Comparison of ENCODE assay signal across 6 cellular contexts in the genomic region with DNA sequence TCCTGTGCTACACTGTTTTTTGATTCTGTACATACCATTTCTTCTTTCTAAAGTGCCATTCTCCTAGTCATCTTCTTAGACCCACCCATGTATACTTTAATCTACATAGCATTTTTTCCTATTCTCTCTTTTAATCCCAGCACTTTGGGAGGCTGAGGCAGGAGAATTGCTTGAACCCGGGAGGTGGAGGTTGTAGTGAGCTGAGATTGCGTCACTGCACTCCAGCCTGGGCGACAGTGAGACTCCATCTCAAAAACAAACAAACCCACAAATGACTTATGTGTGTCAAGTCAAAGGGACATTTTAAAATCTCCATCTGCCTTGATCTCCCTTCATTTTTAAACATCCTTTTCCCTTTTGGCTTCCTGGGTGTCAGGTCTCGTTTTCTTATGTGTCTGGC. TPM values are rescaled to one million over a fixed set of nuclear protein-coding genes. Genes with fewer than 3 reads are reported as not detected.
DNase-seq lines count a peak whose midpoint lies in the region; ATAC-seq, FAIRE-seq and TF ChIP-seq lines count a peak whose summit lies in the region.
"Not testable (repeated sequence)": the region's sequence is repeated elsewhere in the genome, so short reads cannot be mapped to it uniquely, and the experiment has no call there.

No MANE protein-coding gene starts in this region.

- not testable (repeated sequence) for H3K27ac ChIP-seq in CD8-positive, alpha-beta T cell (ENCODE audit: low read depth, low read length); K562 (ENCODE audit: extremely low read depth, low read depth, low read length); H1 (ENCODE audit: low read depth, low read length)
- peak overlapping the region; percentile 1 for H3K27ac ChIP-seq in osteoblast (ENCODE audit: low read depth, low read length)

- peaks cover 92% of the 10 kb centered on the region for H3K79me2 ChIP-seq in K562 (ENCODE audit: control insufficient read depth, insufficient read depth, low read length)
- H3K79me2 ChIP-seq in H1 (ENCODE audit: control insufficient read depth in 1 of 2, insufficient read depth in 2 of 2, low read length in 2 of 2), result peaks cover 0 to 24% of the 10 kb centered on the region in 2 experiments; a peak in 2 of 4 replicates
- H3K79me2 ChIP-seq in osteoblast (ENCODE audit: insufficient read depth, low read length), result peaks cover 79% of the 10 kb centered on the region

- H3K79me1 ChIP-seq in H1 (ENCODE audit: low read depth, low read length), result not testable (repeated sequence)

- not testable (repeated sequence) for H4K20me1 ChIP-seq in K562 (replicated peaks; ENCODE audit: control insufficient read depth, insufficient read depth, low read length); H1 (replicated peaks in 1 of 2; ENCODE audit: control insufficient read depth in 1 of 2, insufficient read depth in 2 of 2, low read length in 2 of 2); osteoblast (ENCODE audit: insufficient read depth, low read length)

- FAIRE-seq in K562 (lab: Jason Lieb, UNC); H1 (lab: Jason Lieb, UNC): not testable (repeated sequence)

- H3K18ac ChIP-seq in H1 (ENCODE audit: extremely low read depth, low read length), result not testable (repeated sequence)

- H3K4me1 ChIP-seq in CD8-positive, alpha-beta T cell (ENCODE audit: insufficient read depth, low read length); K562 (replicated peaks in 1 of 2; ENCODE audit: control insufficient read depth in 2 of 2, insufficient read depth in 2 of 2, low read length in 2 of 2); H1 (replicated peaks in 1 of 4; ENCODE audit: control insufficient read depth in 3 of 4, insufficient read depth in 4 of 4, low read length in 3 of 4): not testable (repeated sequence)
- peaks cover 15% of the 10 kb centered on the region for H3K4me1 ChIP-seq in osteoblast (ENCODE audit: insufficient read depth, low read length)

- not testable (repeated sequence) for H3K23me2 ChIP-seq in H1 (ENCODE audit: low read depth, low read length)

- H3K36me3 Mint-ChIP-seq in CD8-positive, alpha-beta T cell, result peaks cover 27% of the 10 kb centered on the region
- H3K36me3 Mint-ChIP-seq in naive B cell, result not testable (repeated sequence)

- not testable (repeated sequence) for H3K4ac ChIP-seq in H1 (replicated peaks; ENCODE audit: insufficient read length, low read depth, low read length)

- ATAC-seq in CD8-positive, alpha-beta T cell; K562; naive B cell (ENCODE audit: low read depth in 2 of 2): not testable (repeated sequence)

- H3K56ac ChIP-seq in H1 (replicated peaks; ENCODE audit: insufficient read length, low read depth, low read length), result not testable (repeated sequence)

- not testable (repeated sequence) for H3K9me1 ChIP-seq in K562 (ENCODE audit: control insufficient read depth, insufficient read depth, low read length)

- intact Hi-C loops in CD8-positive, alpha-beta T cell (cut with DNase I, micrococcal nuclease); K562 (cut with micrococcal nuclease): not testable (repeated sequence)

- not testable (repeated sequence) for H2BK120ac ChIP-seq in H1 (replicated peaks; ENCODE audit: low read depth, low read length)

- TF ChIP-seq RAD21 in Ishikawa (IDR thresholded peaks at IDR 0.05; ENCODE audit: low read depth); K562 (CRISPR knock-in tag; conservative IDR thresholded peaks at IDR 0.05 in 1 of 2, IDR thresholded peaks at IDR 0.05 in 1 of 2); H1 (IDR thresholded peaks at IDR 0.05 in 1 of 2, conservative IDR thresholded peaks at IDR 0.05 in 1 of 2; ENCODE audit: low read depth in 2 of 2, low read length in 2 of 2): not testable (repeated sequence)

- H2BK12ac ChIP-seq in H1 (ENCODE audit: low read depth, low read length), result not testable (repeated sequence)

- not testable (repeated sequence) for H3K14ac ChIP-seq in H1 (ENCODE audit: insufficient read length)

- H2AFZ ChIP-seq in K562 (ENCODE audit: low read depth, low read length); H1 (ENCODE audit: low read length); osteoblast (ENCODE audit: low read length): not testable (repeated sequence)

- not testable (repeated sequence) for H3K27me3 ChIP-seq in CD8-positive, alpha-beta T cell (ENCODE audit: insufficient read depth, low read length); K562 (ENCODE audit: control insufficient read depth in 2 of 2, insufficient read depth in 2 of 2, low read length in 2 of 2); H1 (replicated peaks in 1 of 4; ENCODE audit: control insufficient read depth in 3 of 4, extremely low read depth in 1 of 4, insufficient read depth in 3 of 4, low read length in 3 of 4); osteoblast (ENCODE audit: insufficient read depth, low read length)

- H2BK15ac ChIP-seq in H1 (ENCODE audit: low read length), result not testable (repeated sequence)

- H3K4me3 ChIP-seq in CD8-positive, alpha-beta T cell (ENCODE audit: low read depth, low read length); K562; H1 (ENCODE audit: extremely low read depth in 1 of 4, insufficient read depth in 2 of 4, low read depth in 3 of 4, low read length in 4 of 4); osteoblast (ENCODE audit: insufficient read depth, low read length): not testable (repeated sequence)

- CTCF ChIA-PET in CD8-positive, alpha-beta T cell (lab: Charles Lee), result interaction anchor here (1.5 to 4.0 kb wide), 2 partner anchors 11 to 46 kb away, joined by 4 to 41 read pairs; a partner anchor contains a TSS
- CTCF ChIA-PET in K562 (lab: Yijun Ruan, JAX; ENCODE audit: low intra/inter-chr PET ratio), result interaction anchor here (1.4 kb wide), 1 partner anchor 12 kb away, joined by 3 read pairs; no protein-coding TSS in a partner anchor
- CTCF ChIA-PET in H1 (lab: Charles Lee; ENCODE audit: partially characterized antibody), result interaction anchor here (0.9 to 2.4 kb wide), 17 partner anchors 8 to 675 kb away, joined by 3 to 13 read pairs (median 4); no protein-coding TSS in a partner anchor

- in situ Hi-C loops in K562 (cut with MboI), result not testable (repeated sequence)

- POLR2A ChIA-PET in CD8-positive, alpha-beta T cell (lab: Charles Lee); H1 (lab: Charles Lee; ENCODE audit: partially characterized antibody): not testable (repeated sequence)
- POLR2A ChIA-PET in K562 (lab: Yijun Ruan, JAX), result interaction anchor here (1.1 to 1.4 kb wide), 3 partner anchors 12 to 58 kb away, joined by 3 to 11 read pairs (median 4); a partner anchor contains a TSS

- H3K4me3 Mint-ChIP-seq in CD8-positive, alpha-beta T cell; naive B cell: not testable (repeated sequence)

- not testable (repeated sequence) for H2BK5ac ChIP-seq in H1 (ENCODE audit: low read depth, low read length)

- not testable (repeated sequence) for H4K5ac ChIP-seq in H1 (ENCODE audit: insufficient read length, low read depth, low read length)

- H3K9ac ChIP-seq in K562 (ENCODE audit: insufficient read depth in 1 of 2, low read depth in 2 of 2, low read length in 2 of 2); H1 (replicated peaks in 1 of 4; ENCODE audit: extremely low read depth in 1 of 4, low read depth in 3 of 4, low read length in 3 of 4): not testable (repeated sequence)

- not testable (repeated sequence) for H3K36me3 ChIP-seq in CD8-positive, alpha-beta T cell (ENCODE audit: insufficient read depth, low read length); H1 (ENCODE audit: control insufficient read depth in 2 of 4, insufficient read depth in 4 of 4, low read length in 3 of 4); osteoblast (ENCODE audit: insufficient read depth, low read length)
- H3K36me3 ChIP-seq in K562 (ENCODE audit: control insufficient read depth, insufficient read depth, low read length), result peaks cover 34% of the 10 kb centered on the region

- TF ChIP-seq CTCF in CD8-positive, alpha-beta T cell (IDR thresholded peaks at IDR 0.05); K562 (IDR thresholded peaks at IDR 0.05 in 2 of 3, conservative IDR thresholded peaks at IDR 0.05 in 1 of 3; ENCODE audit: insufficient read depth in 2 of 3, low read depth in 1 of 3, low read length in 3 of 3); H1 (IDR thresholded peaks at IDR 0.05; ENCODE audit: control extremely low read depth in 1 of 3, insufficient read depth in 1 of 3, low read depth in 1 of 3, low read length in 3 of 3); osteoblast (IDR thresholded peaks at IDR 0.05; ENCODE audit: extremely low read depth, low read depth, low read length): not testable (repeated sequence)

- TF ChIP-seq EP300 in Ishikawa (IDR thresholded peaks at IDR 0.05; ENCODE audit: borderline replicate concordance); K562 (IDR thresholded peaks at IDR 0.05; ENCODE audit: low read length); H1 (IDR thresholded peaks at IDR 0.05; ENCODE audit: borderline replicate concordance in 1 of 2, low read depth in 2 of 2, low read length in 2 of 2): not testable (repeated sequence)

- WGBS in K562 (ENCODE audit: insufficient coverage, low coverage, missing lambda C conversion rate), result 96% methylated on average over 4 of the region's 4 CpGs
- 95% methylated on average over 4 of the region's 4 CpGs; no CpG with 5 or more reads in 1 of the 2 experiments for WGBS in H1 (ENCODE audit: extremely low coverage in 1 of 2, insufficient coverage in 1 of 2, insufficient read length in 1 of 2, insufficient replicate concordance in 2 of 2, low coverage in 1 of 2, low lambda C conversion rate in 2 of 2, missing lambda C conversion rate in 1 of 2), 2 experiments

- TSS peak; percentile 6 for BruUV-seq in K562 (replicated peaks; lab: Mats Ljungman, UMichigan)

- H2BK20ac ChIP-seq in H1 (ENCODE audit: low read length), result not testable (repeated sequence)

- H4K8ac ChIP-seq in H1 (ENCODE audit: extremely low read depth, insufficient read depth, low read length), result not testable (repeated sequence)

- not testable (repeated sequence) for DNase-seq in CD8-positive, alpha-beta T cell; K562 (ENCODE audit: extremely low read depth in 1 of 4, low spot score in 3 of 4); H1 (ENCODE audit: low read depth in 1 of 2, low spot score in 2 of 2); naive B cell; osteoblast (ENCODE audit: insufficient read length, low spot score, missing footprints)

- not testable (repeated sequence) for H3K9me3 Mint-ChIP-seq in CD8-positive, alpha-beta T cell; naive B cell

- not testable (repeated sequence) for H2AK5ac ChIP-seq in H1 (ENCODE audit: low read depth, low read length)

- TF ChIP-seq POLR2A in K562 (conservative IDR thresholded peaks at IDR 0.05); H1 (IDR thresholded peaks at IDR 0.05; ENCODE audit: control extremely low read depth in 1 of 2, low read depth in 2 of 2, low read length in 2 of 2): not testable (repeated sequence)

- not testable (repeated sequence) for H3K4me2 ChIP-seq in K562 (ENCODE audit: insufficient read depth, low read length); H1 (ENCODE audit: insufficient read depth in 1 of 2, low read depth in 2 of 2, low read length in 2 of 2); osteoblast (ENCODE audit: insufficient read depth, low read length)

- H3K4me1 Mint-ChIP-seq in CD8-positive, alpha-beta T cell (ENCODE audit: low read depth), result peaks cover 31% of the 10 kb centered on the region
- H3K4me1 Mint-ChIP-seq in naive B cell, result peaks cover 29 to 46% (median 34%) of the 10 kb centered on the region in 3 donors

- not testable (repeated sequence) for H3K23ac ChIP-seq in H1 (ENCODE audit: insufficient read length)

- not testable (repeated sequence) for H3K27me3 Mint-ChIP-seq in CD8-positive, alpha-beta T cell (ENCODE audit: low read depth); naive B cell

- H3K9me3 ChIP-seq in CD8-positive, alpha-beta T cell (ENCODE audit: low read length); K562 (replicated peaks; ENCODE audit: control insufficient read depth, insufficient read depth, low read depth, low read length); H1 (ENCODE audit: insufficient read depth in 2 of 2, low read depth in 1 of 2, low read length in 1 of 2); osteoblast (ENCODE audit: low read depth, low read length): not testable (repeated sequence)

- peak overlapping the region; percentile 5 for H3K27ac Mint-ChIP-seq in CD8-positive, alpha-beta T cell
- peak overlapping the region in 4 of 6 donors; percentile 3 to 71 (median 6) for H3K27ac Mint-ChIP-seq in naive B cell

- not testable (repeated sequence) for H4K91ac ChIP-seq in H1 (replicated peaks; ENCODE audit: insufficient read length, low read length)

RNA-seq across cellular contexts. Expression of a gene that starts 13.2 kb away (rescaled TPM):
- 1 to 10 TPM; 9.6 to 9.9 TPM for total RNA-seq in CD8-positive, alpha-beta T cell
- 81.9 and 159 TPM in 2 replicates for total RNA-seq in K562 (2011; cell fraction: chromatin; rRNA removed; ENCODE audit: low replicate concordance)
- total RNA-seq in K562 (2011; cell fraction: nucleolus; rRNA removed), result 31.5 and 52.2 TPM in 2 replicates
- total RNA-seq in K562 (2011; cell fraction: nucleoplasm; rRNA removed), result 65.8 and 115 TPM in 2 replicates
- total RNA-seq in K562 (2014; rRNA removed) (23.7 and 25.6 TPM in 2 replicates), K562 (2014; rRNA removed; fragmentation: Illumina TruSeq; extraction: Trizol) (31.4 and 33.3 TPM in 2 replicates), K562 (2015; rRNA removed; fragmentation: Illumina TruSeq; extraction: Trizol) (32.3 and 39.3 TPM in 2 replicates), K562 (2021) (38.7 and 41.7 TPM in 2 replicates), osteoblast (31.8 and 32.6 TPM in 2 replicates)
- polyA plus RNA-seq in K562 (2011; rRNA removed) (80.5 and 117 TPM in 2 replicates), K562 (2014; fragmentation: Illumina TruSeq; extraction: Trizol) (27.8 and 32.0 TPM in 2 replicates), K562 (2014; fragmentation: Nextera tagmentation; extraction: Ambion mirVana) (10 to 100 TPM in 1 of 2 experiments, 1 to 10 TPM in 1; 9.8 to 11.3 TPM), K562 (2014; rRNA removed) (24.2 and 25.4 TPM in 2 replicates), H1 (2011; rRNA removed) (6.6 and 7.8 TPM in 2 replicates), naive B cell (ENCODE audit: low read depth in 6 of 6) (1 to 10 TPM; 1.4 to 6.5 (median 3.5) TPM)
- polyA plus RNA-seq in K562 (2011; cell fraction: cytosol; rRNA removed), result 34.1 and 98.5 TPM in 2 replicates
- polyA plus RNA-seq in K562 (2011; cell fraction: nucleus; rRNA removed), result 64.5 and 148 TPM in 2 replicates
- 25.6 and 27.9 TPM in 2 replicates for polyA plus RNA-seq in K562 (2012)
- polyA minus RNA-seq in K562 (2011; rRNA and poly(A)+ RNA removed), result 161 and 267 TPM in 2 replicates
- 47.6 and 59.6 TPM in 2 replicates for polyA minus RNA-seq in K562 (2011; cell fraction: cytosol; rRNA and poly(A)+ RNA removed)
- polyA minus RNA-seq in K562 (2011; cell fraction: nucleus; rRNA and poly(A)+ RNA removed), result 16.6 and 47.5 TPM in 2 replicates
- total RNA-seq in H1 (2021; fragmentation: NEBNext Ultra II Directional; extraction: Animal tissue kit (Norgen Biotek cat#: 25700)), result 14.5 and 21.1 TPM in 2 replicates
- polyA plus RNA-seq in H1 (2011; cell fraction: cytosol; rRNA removed), result 7.4 TPM
- 6.5 TPM for polyA plus RNA-seq in H1 (2011; cell fraction: nucleus; rRNA removed)
- 7.2 to 12.2 TPM (median 11.0 TPM) in 4 replicates for polyA plus RNA-seq in H1 (2012, experiment 1 of 2)
- polyA plus RNA-seq in H1 (2012, experiment 2 of 2), result 1.1 TPM
- 6.8 TPM for polyA plus RNA-seq in H1 (2013, experiment 1 of 2)
- 6.8 TPM for polyA plus RNA-seq in H1 (2013, experiment 2 of 2)
- polyA minus RNA-seq in H1 (2011; rRNA and poly(A)+ RNA removed), result 22.8 and 26.5 TPM in 2 replicates
- 14.8 TPM for polyA minus RNA-seq in H1 (2011; cell fraction: cytosol; rRNA and poly(A)+ RNA removed)
- polyA minus RNA-seq in H1 (2011; cell fraction: nucleus; rRNA and poly(A)+ RNA removed), result 8.2 TPM

RNA-seq across cellular contexts. Expression of a gene that starts 32.3 kb away (rescaled TPM):
- total RNA-seq in CD8-positive, alpha-beta T cell, result 10 to 100 TPM in 1 of 2 experiments, 1 to 10 TPM in 1; 9.5 to 10.5 TPM
- 44.6 and 55.2 TPM in 2 replicates for total RNA-seq in K562 (2011; cell fraction: chromatin; rRNA removed; ENCODE audit: low replicate concordance)
- total RNA-seq in K562 (2011; cell fraction: nucleolus; rRNA removed), result 27.8 and 39.1 TPM in 2 replicates
- total RNA-seq in K562 (2011; cell fraction: nucleoplasm; rRNA removed), result 35.3 and 48.6 TPM in 2 replicates
- total RNA-seq in K562 (2014; rRNA removed) (39.9 and 58.3 TPM in 2 replicates), K562 (2014; rRNA removed; fragmentation: Illumina TruSeq; extraction: Trizol) (57.9 and 58.7 TPM in 2 replicates), K562 (2015; rRNA removed; fragmentation: Illumina TruSeq; extraction: Trizol) (60.8 and 61.1 TPM in 2 replicates), K562 (2021) (61.3 and 61.5 TPM in 2 replicates), osteoblast (9.7 and 11.6 TPM in 2 replicates)
- polyA plus RNA-seq in K562 (2011; rRNA removed) (86.1 and 93.1 TPM in 2 replicates), K562 (2014; fragmentation: Illumina TruSeq; extraction: Trizol) (79.1 and 88.3 TPM in 2 replicates), K562 (2014; fragmentation: Nextera tagmentation; extraction: Ambion mirVana) (100 to 1,000 TPM; 182 to 184 TPM), K562 (2014; rRNA removed) (41.4 and 53.6 TPM in 2 replicates), H1 (2011; rRNA removed) (37.3 and 50.9 TPM in 2 replicates), naive B cell (ENCODE audit: low read depth in 6 of 6) (10 to 100 TPM in 5 of 6 donors, 1 to 10 TPM in 1; 8.4 to 38.8 (median 11.9) TPM)
- polyA plus RNA-seq in K562 (2011; cell fraction: cytosol; rRNA removed), result 92.1 and 106 TPM in 2 replicates
- polyA plus RNA-seq in K562 (2011; cell fraction: nucleus; rRNA removed), result 50.5 and 58.1 TPM in 2 replicates
- 44.2 and 51.4 TPM in 2 replicates for polyA plus RNA-seq in K562 (2012)
- polyA minus RNA-seq in K562 (2011; rRNA and poly(A)+ RNA removed), result 51.1 and 58.2 TPM in 2 replicates
- 31.9 and 37.4 TPM in 2 replicates for polyA minus RNA-seq in K562 (2011; cell fraction: cytosol; rRNA and poly(A)+ RNA removed)
- polyA minus RNA-seq in K562 (2011; cell fraction: nucleus; rRNA and poly(A)+ RNA removed), result 19.8 and 43.2 TPM in 2 replicates
- total RNA-seq in H1 (2021; fragmentation: NEBNext Ultra II Directional; extraction: Animal tissue kit (Norgen Biotek cat#: 25700)), result 29.7 and 35.3 TPM in 2 replicates
- polyA plus RNA-seq in H1 (2011; cell fraction: cytosol; rRNA removed), result 40.9 TPM
- 41.2 TPM for polyA plus RNA-seq in H1 (2011; cell fraction: nucleus; rRNA removed)
- 31.9 to 35.4 TPM (median 33.4 TPM) in 4 replicates for polyA plus RNA-seq in H1 (2012, experiment 1 of 2)
- polyA plus RNA-seq in H1 (2012, experiment 2 of 2), result 27.8 TPM
- 20.0 TPM for polyA plus RNA-seq in H1 (2013, experiment 1 of 2)
- 19.4 TPM for polyA plus RNA-seq in H1 (2013, experiment 2 of 2)
- polyA minus RNA-seq in H1 (2011; rRNA and poly(A)+ RNA removed), result 38.2 and 39.6 TPM in 2 replicates
- polyA minus RNA-seq in H1 (2011; cell fraction: cytosol; rRNA and poly(A)+ RNA removed), result 23.8 TPM
- 18.2 TPM for polyA minus RNA-seq in H1 (2011; cell fraction: nucleus; rRNA and poly(A)+ RNA removed)
